In the genomic region with DNA sequence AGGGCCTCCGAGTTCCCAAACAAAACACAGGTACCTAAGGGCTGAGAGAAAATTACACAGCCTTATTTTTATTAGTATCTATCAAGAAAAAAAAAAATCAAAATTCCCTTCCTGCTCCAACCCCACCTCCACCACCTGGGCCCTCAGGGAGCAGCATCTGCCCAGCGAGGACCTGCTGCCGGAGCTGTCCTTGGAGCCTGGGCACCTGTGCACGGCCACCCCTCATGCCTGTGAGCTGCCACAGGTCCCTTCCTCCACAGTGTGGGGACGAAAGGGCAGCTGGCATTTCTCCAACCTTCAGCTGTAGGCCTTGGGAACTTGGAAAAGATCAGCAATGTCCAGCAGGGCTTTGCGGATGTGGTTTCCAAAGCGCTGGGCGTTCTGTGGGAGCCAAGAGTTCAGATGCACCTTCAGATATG, we compare ENCODE assay signal across 25 cellular contexts. TPM values are rescaled to one million over a fixed set of nuclear protein-coding genes. Genes with fewer than 3 reads are reported as not detected.
DNase-seq lines count a peak whose midpoint lies in the region; ATAC-seq and TF ChIP-seq lines count a peak whose summit lies in the region.
"Had no signal": no experiment of that assay in that cellular context is flagged by ENCODE, and none has a peak within 500 bp of the region (broad histone marks: within the 10 kb centered on the region; RNA-seq: fewer than 3 reads in every experiment).

No MANE protein-coding gene starts in this region.

- H3K4me3 ChIP-seq in right lobe of liver (peak overlapping the region in 1 of 3 donors; percentile 6), aorta (ENCODE audit: low read length in 2 of 2) (no peak overlapping the region)
- H3K4me3 ChIP-seq: GM23248, lung, SK-N-MC, tibial artery had no signal

- intact Hi-C loops in right lobe of liver (cut with DNase I) = no loop called here
- intact Hi-C loops in aorta (cut with DNase I) = no loop called here

- peak overlapping the region; percentile 89 to 93 (median 90) for H3K27ac ChIP-seq in right lobe of liver
- no peak overlapping the region for H3K27ac ChIP-seq in aorta (ENCODE audit: low read depth in 1 of 2, low read length in 2 of 2)
- H3K27ac ChIP-seq: foreskin keratinocyte, GM23248, neutrophil, SK-N-MC, tibial artery, VCaP had no signal

- TF ChIP-seq POLR2A in right lobe of liver (IDR thresholded peaks at IDR 0.05) = no peak

- H3K9me3 ChIP-seq in right lobe of liver (no peaks in the 10 kb centered on the region), aorta (ENCODE audit: control insufficient read depth, low read length) (no peaks in the 10 kb centered on the region)
- H3K9me3 ChIP-seq: neutrophil, tibial artery had no signal

- ATAC-seq in right lobe of liver (peak; percentile 74 to 84 (median 82)), aorta (ENCODE audit: low FRiP score) (no peak)
- ATAC-seq: foreskin keratinocyte; stimulated activated naive CD8-positive, alpha-beta T cell treated with anti-CD3 and anti-CD28 coated beads, Interleukin-15, Interleukin-2, amounts not matched to agents 100 U/mL and 50 U/mL, for 24 hours had no signal

- 28% methylated on average over 7 of the region's 8 CpGs for WGBS in right lobe of liver (ENCODE audit: insufficient coverage, low coverage, low lambda C conversion rate, missing lambda C conversion rate)
- 85 to 88% methylated on average over 8 of the region's 8 CpGs for WGBS in aorta, 2 donors

- H3K4me1 ChIP-seq in right lobe of liver = peaks cover 0 to 36% (median 19%) of the 10 kb centered on the region in 4 donors
- H3K4me1 ChIP-seq in aorta (ENCODE audit: control insufficient read depth in 1 of 2, insufficient read depth in 2 of 2, low read length in 2 of 2) = no peaks in the 10 kb centered on the region
- H3K4me1 ChIP-seq: foreskin keratinocyte had no signal

- no peak for TF ChIP-seq CTCF in right lobe of liver (IDR thresholded peaks at IDR 0.05)

- H3K27me3 ChIP-seq in right lobe of liver (no peaks in the 10 kb centered on the region), aorta (ENCODE audit: control insufficient read depth in 1 of 2, insufficient read depth in 2 of 2, low read length in 1 of 2) (no peaks in the 10 kb centered on the region)
- H3K27me3 ChIP-seq: foreskin keratinocyte, tibial artery had no signal

- H3K36me3 ChIP-seq in right lobe of liver = peaks cover 0 to 11% (median 2%) of the 10 kb centered on the region in 4 donors
- no peaks in the 10 kb centered on the region for H3K36me3 ChIP-seq in aorta (ENCODE audit: control insufficient read depth in 1 of 2, insufficient read depth in 2 of 2, low read length in 1 of 2)

- DNase-seq in activated effector memory CD4-positive, alpha-beta T cell treated with anti-CD3 and anti-CD28 coated beads, Interleukin-2, amount 50 U/mL, for 16 hours = peak; percentile 33
- DNase-seq in activated effector memory CD4-positive, alpha-beta T cell treated with Interleukin-2 at 50 U/mL for 16 hours = no peak
- DNase-seq in right lobe of liver = peak; percentile 83 to 93 (median 90)
- peak; percentile 11 to 56 for DNase-seq in aorta
- DNase-seq in LoVo (ENCODE audit: low spot score) = no peak
- no peak for DNase-seq in HPDE6-E6E7 (ENCODE audit: extremely low spot score)
- DNase-seq: activated naive CD8-positive, alpha-beta T cell treated with anti-CD3 and anti-CD28 coated beads for 36 hours; cerebellar nuclear complex; DND-41; effector CD8-positive, alpha-beta T cell; foreskin keratinocyte; GM23248; immature natural killer cell; KG1; NCI-H1694; NCI-H526 treated with DMSO at 0.1 percent for 48 hours; RPMI8226; stimulated activated CD4-positive, alpha-beta T cell treated with anti-CD3 and anti-CD28 coated beads, Interleukin-4, amount 100 ng/mL, for 4 hours; stimulated activated naive CD8-positive, alpha-beta T cell treated with anti-CD3 and anti-CD28 coated beads, Interleukin-15, Interleukin-2, amounts not matched to agents 100 U/mL and 50 U/mL, for 24 hours; tibial artery had no signal

RNA-seq across cellular contexts. Expression of a gene that starts 6.3 kb away (rescaled TPM):
- total RNA-seq in right lobe of liver (1 to 10 TPM in 2 of 6 experiments, not detected in 4; 3.3 to 4.7 TPM), aorta (not detected)
- 1 to 10 TPM in 1 of 2 donors, not detected in 1; 1.5 TPM for polyA plus RNA-seq in aorta
- total RNA-seq: foreskin keratinocyte; GM23248; lung; T-helper 2 cell treated with Interferon-gamma antibody and Interleukin-4, amounts not matched to agents 100 ng/mL and 5 ng/mL, for 36 hours had no signal
- polyA plus RNA-seq: immature natural killer cell had no signal

RNA-seq across cellular contexts. Expression of a gene that starts 9.2 kb away (rescaled TPM):
- total RNA-seq in right lobe of liver = 10 to 100 TPM in 5 of 6 experiments, 1 to 10 TPM in 1; 3.8 to 30.7 (median 13.0) TPM
- total RNA-seq in aorta = 10 to 100 TPM in 1 of 2 donors, 1 to 10 TPM in 1; 3.2 to 11.5 TPM
- 1 to 10 TPM; 3.9 to 6.4 TPM for polyA plus RNA-seq in aorta

RNA-seq across cellular contexts. Expression of a gene that starts 13.6 kb away (rescaled TPM):
- total RNA-seq in right lobe of liver (10 to 100 TPM; 10.9 to 43.4 (median 26.7) TPM), aorta (10 to 100 TPM; 36.5 to 78.8 TPM)
- polyA plus RNA-seq in aorta = 100 to 1,000 TPM in 1 of 2 donors, 10 to 100 TPM in 1; 28.4 to 544 TPM

RNA-seq across cellular contexts. Expression of a gene that starts 23.4 kb away (rescaled TPM):
- total RNA-seq in right lobe of liver (1 to 10 TPM in 2 of 6 experiments, under 1 TPM in 2, not detected in 2; 0.07 to 1.4 (median 0.62) TPM), aorta (under 1 TPM; 0.29 to 0.63 TPM)
- polyA plus RNA-seq in aorta = not detected
- total RNA-seq: foreskin keratinocyte, GM23248 had no signal

RNA-seq across cellular contexts. Expression of a gene that starts 31.5 kb away (rescaled TPM):
- total RNA-seq in right lobe of liver (1 to 10 TPM in 1 of 6 experiments, under 1 TPM in 5; 0.15 to 1.7 (median 0.45) TPM), aorta (under 1 TPM; 0.24 to 0.26 TPM)
- polyA plus RNA-seq in aorta = under 1 TPM; under 0.01 to 0.15 TPM
- total RNA-seq: GM23248 had no signal
- polyA plus RNA-seq: immature natural killer cell had no signal

Comparison
In these comparisons a context has a peak if more than half of its experiments do, and no peak if none do; other contexts are left out.
1. DNase-seq: peak in activated effector memory CD4-positive, alpha-beta T cell treated with anti-CD3 and anti-CD28 coated beads, Interleukin-2, amount 50 U/mL, for 16 hours (single experiment), right lobe of liver (3 of 3) and aorta (2 of 2); none in activated effector memory CD4-positive, alpha-beta T cell treated with Interleukin-2 at 50 U/mL for 16 hours (single experiment), LoVo (single experiment) and HPDE6-E6E7 (single experiment).
2. H3K27ac ChIP-seq: peak in right lobe of liver (3 of 3); none in aorta (0 of 2).